1 cellular context compared by ENCODE assay signal in the genomic region with DNA sequence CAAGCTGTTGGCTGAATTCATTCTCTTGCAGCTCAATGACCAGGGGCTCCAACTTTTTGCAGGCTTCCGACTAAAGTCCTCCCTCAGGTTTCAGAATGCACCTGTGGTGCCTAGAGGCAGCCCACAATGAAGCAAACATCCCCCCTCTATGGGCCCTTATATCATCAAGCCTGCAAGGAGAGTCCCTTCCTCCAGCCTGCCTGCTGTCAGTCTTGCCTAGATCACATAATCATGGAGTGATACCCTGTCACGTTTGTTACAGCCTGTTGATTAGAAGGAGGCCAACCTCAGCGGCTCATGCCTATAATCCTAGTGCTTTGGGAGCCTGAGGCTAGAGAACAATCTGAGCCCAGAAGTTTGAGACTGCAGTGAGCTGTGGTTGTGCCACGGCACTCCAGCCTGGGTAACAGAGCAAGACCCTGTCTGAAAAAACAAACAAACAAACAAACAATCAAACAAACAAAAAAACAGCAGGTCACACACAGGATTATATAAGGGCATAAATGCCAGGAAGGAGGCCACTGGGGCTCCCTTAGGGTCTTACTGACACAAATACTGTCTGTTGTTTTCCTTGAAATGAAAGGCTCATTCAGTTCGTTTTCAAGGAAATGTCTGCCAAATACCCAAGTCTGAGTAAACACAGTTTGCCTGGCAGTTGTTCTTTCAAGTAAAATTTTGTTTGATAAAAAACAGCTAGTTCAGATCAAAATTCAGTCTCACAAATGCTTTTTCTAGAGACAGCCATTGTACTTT.
TF ChIP-seq lines count a peak whose summit lies in the region.

No MANE protein-coding gene starts in this region.

TF ChIP-seq in H1, 55 proteins besides CTCF, POLR2A, EP300 and RAD21:
- no peak for TF ChIP-seq GTF2F1 (IDR thresholded peaks at IDR 0.05; ENCODE audit: borderline replicate concordance, low read depth, low read length)
- TF ChIP-seq CEBPB (IDR thresholded peaks at IDR 0.05; ENCODE audit: low read depth, low read length) = no peak
- no peak for TF ChIP-seq CHD1 (IDR thresholded peaks at IDR 0.05; ENCODE audit: low read depth, low read length)
- no peak for TF ChIP-seq CBX8 (IDR thresholded peaks at IDR 0.05; ENCODE audit: borderline replicate concordance, low read depth, low read length)
- TF ChIP-seq RNF2 (IDR thresholded peaks at IDR 0.05; ENCODE audit: borderline replicate concordance, low read depth, low read length, missing control alignments, poor library complexity, severe bottlenecking) = no peak
- no peak for TF ChIP-seq ZNF274 (IDR thresholded peaks at IDR 0.05; ENCODE audit: borderline replicate concordance, extremely low read depth, low read length)
- no peak for TF ChIP-seq CTBP2 (IDR thresholded peaks at IDR 0.05; ENCODE audit: borderline replicate concordance, insufficient read depth, insufficient read length, low read length)
- no peak for TF ChIP-seq SP1 (IDR thresholded peaks at IDR 0.05; ENCODE audit: low read depth, low read length)
- no peak for TF ChIP-seq KDM1A (IDR thresholded peaks at IDR 0.05; ENCODE audit: borderline replicate concordance, low read length)
- TF ChIP-seq HDAC2 (IDR thresholded peaks at IDR 0.05; ENCODE audit: borderline replicate concordance in 1 of 2, low read depth in 2 of 2, low read length in 2 of 2) = no peak
- TF ChIP-seq YY1 (IDR thresholded peaks at IDR 0.05; ENCODE audit: low read depth, low read length) = no peak
